In the genomic region with DNA sequence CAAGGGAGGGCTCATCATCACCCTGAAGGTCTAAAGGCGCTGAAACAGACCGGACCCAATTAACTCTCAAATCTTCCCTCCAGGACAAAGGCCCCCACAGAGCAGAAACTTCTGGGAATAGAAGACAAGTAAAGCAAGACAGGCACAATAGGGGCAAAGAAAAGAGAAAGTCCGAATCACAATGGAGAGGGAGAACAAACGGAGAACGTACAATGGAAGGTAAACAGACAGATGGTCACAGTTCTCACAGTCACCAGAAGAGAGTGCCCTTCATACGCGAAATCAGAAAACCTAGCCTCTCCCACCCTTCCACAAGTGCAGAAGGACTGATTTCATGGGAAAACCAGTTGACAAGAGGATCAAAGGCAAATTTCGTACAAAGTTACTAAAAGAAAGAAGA, we compare ENCODE assay signal across 5 cellular contexts. TPM values are rescaled to one million over a fixed set of nuclear protein-coding genes. Genes with fewer than 3 reads are reported as not detected.
"Had no signal": no experiment of that assay in that cellular context is flagged by ENCODE, and none has a peak within 500 bp of the region (broad histone marks: within the 10 kb centered on the region; RNA-seq: fewer than 3 reads in every experiment).

No MANE protein-coding gene starts in this region.

RNA-seq across cellular contexts. Expression of gene PNMA6F, which starts 35.9 kb away (rescaled TPM):
- total RNA-seq: GM23248, H4, H7, H9, HFFc6 had no signal
- polyA plus RNA-seq: GM23248 had no signal
